In genomic region chr5:141942185-141942857, GRCh38 we compare ENCODE assay signal across 17 cellular contexts. TPM values are rescaled to one million over a fixed set of nuclear protein-coding genes. Genes with fewer than 3 reads are reported as not detected.
DNase-seq lines count a peak whose midpoint lies in the region; ATAC-seq and TF ChIP-seq lines count a peak whose summit lies in the region.
"Had no signal": no experiment of that assay in that cellular context is flagged by ENCODE, and none has a peak within 500 bp of the region (broad histone marks: within the 10 kb centered on the region; RNA-seq: fewer than 3 reads in every experiment).

No MANE protein-coding gene starts in this region.

- no peak overlapping the region for H3K4me3 ChIP-seq in BLaER1
- H3K4me3 ChIP-seq in hepatocyte = no peak overlapping the region
- H3K4me3 ChIP-seq in psoas muscle = no peak overlapping the region

- H3K36me3 ChIP-seq in BLaER1 (peaks cover 32% of the 10 kb centered on the region), hepatocyte (replicated peaks; ENCODE audit: insufficient read depth, low read depth) (no peaks in the 10 kb centered on the region), psoas muscle (ENCODE audit: insufficient read depth in 1 of 2, low read depth in 1 of 2) (peaks cover 8 to 26% of the 10 kb centered on the region in 2 donors)

- no peaks in the 10 kb centered on the region for H3K9me2 ChIP-seq in hepatocyte (replicated peaks; ENCODE audit: insufficient read depth)

- ATAC-seq in psoas muscle (peak; percentile 78 to 90 (median 86)), GM21619 (IDR thresholded peaks at IDR 0.05; ENCODE audit: unreplicated experiment) (no peak), GM19397 (IDR thresholded peaks at IDR 0.05; ENCODE audit: unreplicated experiment) (no peak), HG02938 (IDR thresholded peaks at IDR 0.05; ENCODE audit: unreplicated experiment) (no peak)
- ATAC-seq: stimulated activated naive CD8-positive, alpha-beta T cell treated with anti-CD3 and anti-CD28 coated beads, Interleukin-15, amount 100 ng/mL, for 72 hours had no signal

- H3K4me2 ChIP-seq in BLaER1 (peak overlapping the region; percentile 64), hepatocyte (no peak overlapping the region)

- H3K27ac ChIP-seq in BLaER1 (no peak overlapping the region), hepatocyte (peak overlapping the region; percentile 80), psoas muscle (peak overlapping the region; percentile 19)
- H3K27ac ChIP-seq: WERI-Rb-1 had no signal

- TF ChIP-seq CTCF in hepatocyte (IDR thresholded peaks at IDR 0.05; ENCODE audit: poor library complexity) = no peak
- TF ChIP-seq CTCF in psoas muscle (IDR thresholded peaks at IDR 0.05) = no peak

- intact Hi-C loops in psoas muscle (cut with DNase I) = no loop called here

- H3K27me3 ChIP-seq in BLaER1 (no peaks in the 10 kb centered on the region), hepatocyte (no peaks in the 10 kb centered on the region), psoas muscle (ENCODE audit: insufficient read depth in 3 of 3, low read length in 2 of 3) (peaks cover 0 to 3% (median 0%) of the 10 kb centered on the region in 3 donors)

- DNase-seq in LHCN-M2 (ENCODE audit: low read depth) (peak; percentile 26), hepatocyte (ENCODE audit: low spot score) (peak; percentile 53), psoas muscle (peak; percentile 35 to 61), NCI-H510A treated with DMSO at 0.1 percent for 48 hours (lab: John Stamatoyannopoulos, UW) (no peak)
- DNase-seq: amygdala; H9; kidney glomerular epithelial cell; NCI-H1930; NCI-H446 treated with DMSO at 0.1 percent for 48 hours; SHP77 treated with DMSO at 0.1 percent for 48 hours; stimulated activated naive CD8-positive, alpha-beta T cell treated with anti-CD3 and anti-CD28 coated beads, Interleukin-15, amount 100 ng/mL, for 72 hours; WERI-Rb-1 had no signal

- H3K4me1 ChIP-seq in BLaER1 = peaks cover 38% of the 10 kb centered on the region
- H3K4me1 ChIP-seq in hepatocyte (ENCODE audit: insufficient read depth) = peaks cover 11% of the 10 kb centered on the region
- H3K4me1 ChIP-seq in psoas muscle = peaks cover 22% of the 10 kb centered on the region

- H3K9me3 ChIP-seq in BLaER1 (no peaks in the 10 kb centered on the region), hepatocyte (ENCODE audit: low read depth) (no peaks in the 10 kb centered on the region), psoas muscle (no peaks in the 10 kb centered on the region)

- 76% methylated on average over 9 of the region's 9 CpGs for WGBS in hepatocyte (ENCODE audit: low lambda C conversion rate, missing lambda C conversion rate)
- 28 to 41% (median 30%) methylated on average over 9 of the region's 9 CpGs for WGBS in psoas muscle, 3 donors

- no peak overlapping the region for H2AFZ ChIP-seq in hepatocyte

- no peaks in the 10 kb centered on the region for H3K79me2 ChIP-seq in hepatocyte

- no peaks in the 10 kb centered on the region for H4K20me1 ChIP-seq in BLaER1
- no peaks in the 10 kb centered on the region for H4K20me1 ChIP-seq in hepatocyte (ENCODE audit: insufficient read depth, poor library complexity, severe bottlenecking)

- 0 out of 2 replicates have a peak overlapping the region, but pooled peaks have one; percentile 22 for H3K9ac ChIP-seq in BLaER1

RNA-seq across cellular contexts. Expression of gene PCDH12, which starts 15.7 kb away (rescaled TPM):
- under 0.01 TPM in 1 of 2 replicates, not detected in the other for total RNA-seq in LHCN-M2 (2014; rRNA removed)
- 0.02 TPM for polyA plus RNA-seq in LHCN-M2 (2012)
- 1.1 and 4.5 TPM in 2 replicates for total RNA-seq in hepatocyte
- polyA plus RNA-seq in hepatocyte = 0.06 and 0.42 TPM in 2 replicates
- total RNA-seq in psoas muscle = 1 to 10 TPM; 2.7 to 6.0 (median 3.4) TPM
- 1 to 10 TPM; 1.4 to 1.6 (median 1.5) TPM for polyA plus RNA-seq in psoas muscle
- total RNA-seq: G401, H9 had no signal

RNA-seq across cellular contexts. Expression of gene DELE1, which starts 18.6 kb away (rescaled TPM):
- total RNA-seq in LHCN-M2 (2014; rRNA removed) (53.9 and 61.4 TPM in 2 replicates), hepatocyte (57.2 and 62.0 TPM in 2 replicates), psoas muscle (10 to 100 TPM; 40.5 to 65.5 (median 53.3) TPM)
- 29.9 TPM for polyA plus RNA-seq in LHCN-M2 (2012)
- polyA plus RNA-seq in hepatocyte (31.5 and 32.6 TPM in 2 replicates), psoas muscle (10 to 100 TPM; 23.1 to 38.2 (median 35.7) TPM)

RNA-seq across cellular contexts. Expression of gene RNF14, which starts 26.6 kb away (rescaled TPM):
- total RNA-seq in LHCN-M2 (2014; rRNA removed) = 85.4 and 99.4 TPM in 2 replicates
- 54.4 TPM for polyA plus RNA-seq in LHCN-M2 (2012)
- total RNA-seq in hepatocyte = 53.0 and 57.8 TPM in 2 replicates
- 48.2 and 52.6 TPM in 2 replicates for polyA plus RNA-seq in hepatocyte
- 10 to 100 TPM; 54.1 to 89.6 (median 71.8) TPM for total RNA-seq in psoas muscle
- 100 to 1,000 TPM in 1 of 3 donors, 10 to 100 TPM in 2; 44.1 to 137 (median 77.9) TPM for polyA plus RNA-seq in psoas muscle

Comparison
In these comparisons a context has a peak if more than half of its experiments do, and no peak if none do; other contexts are left out.
1. ATAC-seq: peak in psoas muscle (4 of 4); none in GM21619 (single experiment), GM19397 (single experiment) and HG02938 (single experiment).